In genomic region chr2:29615841-29616240, GRCh38 we compare ENCODE assay signal across 21 cellular contexts.
"Had no signal": no experiment of that assay in that cellular context is flagged by ENCODE, and none has a peak within 500 bp of the region (broad histone marks: within the 10 kb centered on the region; RNA-seq: fewer than 3 reads in every experiment).

No MANE protein-coding gene starts in this region.

- H3K4me1 ChIP-seq: lower lobe of right lung, psoas muscle, spleen, testis, tibial artery, upper lobe of right lung, uterus had no signal

- H3K27me3 ChIP-seq: testis, tibial artery, upper lobe of right lung, uterus had no signal

- DNase-seq: cortex of kidney; effector memory CD8-positive, alpha-beta T cell; erythroblast; hypothalamus; immature natural killer cell; left ventricle myocardium superior; lower lobe of right lung; midbrain; naive thymus-derived CD4-positive, alpha-beta T cell; nucleus accumbens; psoas muscle; right cardiac atrium; spleen; stimulated activated CD4-positive, alpha-beta T cell treated with anti-CD3 and anti-CD28 coated beads, Interleukin-4, amount 100 ng/mL, for 4 hours; stimulated activated naive CD8-positive, alpha-beta T cell treated with anti-CD3 and anti-CD28 coated beads, Interleukin-15, Interleukin-2, amounts not matched to agents 100 U/mL and 50 U/mL, for 24 hours; substantia nigra; testis; tibial artery; upper lobe of right lung; uterus had no signal

- H3K4me3 ChIP-seq: lower lobe of right lung, psoas muscle, skin epidermis, spleen, testis, tibial artery, upper lobe of right lung, uterus had no signal

- H3K27ac ChIP-seq: lower lobe of right lung, psoas muscle, skin epidermis, spleen, testis, tibial artery, upper lobe of right lung, uterus had no signal

- H3K9me3 ChIP-seq: lower lobe of right lung, psoas muscle, spleen, testis, tibial artery, upper lobe of right lung, uterus had no signal

- H3K36me3 ChIP-seq: lower lobe of right lung, spleen, tibial artery, upper lobe of right lung, uterus had no signal
